Comparison of ENCODE assay signal across 1 cellular context in genomic region chr11:66328307-66329144, GRCh38.
TF ChIP-seq lines count a peak whose summit lies in the region.

No MANE protein-coding gene starts in this region.

TF ChIP-seq in HepG2, 621 proteins besides CTCF, POLR2A, EP300 and RAD21 (continued from another document and continues in another):
- TF ChIP-seq ZNF646 (CRISPR knock-in tag; IDR thresholded peaks at IDR 0.05) (peak; percentile 15; the same call in 1 of the 2 replicates), SMAD1 (CRISPR knock-in tag; IDR thresholded peaks at IDR 0.05; ENCODE audit: borderline replicate concordance, low read depth) (no peak), PATZ1 (CRISPR knock-in tag; IDR thresholded peaks at IDR 0.05) (peak; percentile 63), TBL1XR1 (IDR thresholded peaks at IDR 0.05; ENCODE audit: borderline replicate concordance, low read length, partially characterized antibody) (no peak), CEBPZ (IDR thresholded peaks at IDR 0.05; ENCODE audit: low read length) (no peak), ZFP91 (CRISPR knock-in tag; IDR thresholded peaks at IDR 0.05; ENCODE audit: borderline replicate concordance) (peak; percentile 92), TRAFD1 (CRISPR knock-in tag; IDR thresholded peaks at IDR 0.05; ENCODE audit: borderline replicate concordance) (0 out of 2 replicates have a peak, but pooled peaks have one; percentile 32), DRAP1 (CRISPR knock-in tag; IDR thresholded peaks at IDR 0.05) (peak; percentile 15; the same call in 1 of the 2 replicates), FOXP4 (CRISPR knock-in tag; IDR thresholded peaks at IDR 0.05) (peak; percentile 74), E2F1 (CRISPR knock-in tag; IDR thresholded peaks at IDR 0.05) (no peak), TFDP1 (CRISPR knock-in tag; IDR thresholded peaks at IDR 0.05; ENCODE audit: borderline replicate concordance) (peak; percentile 94; the same call in 1 of the 2 replicates), ZNF205 (CRISPR knock-in tag; IDR thresholded peaks at IDR 0.05) (peak; percentile 53; the same call in 1 of the 2 replicates), GPN1 (CRISPR knock-in tag; IDR thresholded peaks at IDR 0.05; ENCODE audit: borderline replicate concordance) (no peak), ZNF160 (CRISPR knock-in tag; IDR thresholded peaks at IDR 0.05) (no peak), SOX13 (IDR thresholded peaks at IDR 0.05) (no peak), SOX13 (CRISPR knock-in tag; conservative IDR thresholded peaks at IDR 0.05 in 1 of 2, IDR thresholded peaks at IDR 0.05 in 1 of 2) (peak in 1 of 2 experiments; percentile 71; a peak in 2 of 4 replicates), KAT2B (IDR thresholded peaks at IDR 0.05; ENCODE audit: borderline replicate concordance, low read depth, low read length) (no peak), FOXM1 (CRISPR knock-in tag; IDR thresholded peaks at IDR 0.05) (no peak), CBFB (CRISPR knock-in tag; IDR thresholded peaks at IDR 0.05) (peak; percentile 83; the same call in 1 of the 2 replicates), ZNF619 (CRISPR knock-in tag; IDR thresholded peaks at IDR 0.05) (no peak), ELK4 (CRISPR knock-in tag; IDR thresholded peaks at IDR 0.05; ENCODE audit: borderline replicate concordance) (no peak), ZFP41 (CRISPR knock-in tag; IDR thresholded peaks at IDR 0.05; ENCODE audit: borderline replicate concordance) (0 out of 2 replicates have a peak, but pooled peaks have one; percentile 75), ZNF572 (CRISPR knock-in tag; IDR thresholded peaks at IDR 0.05) (0 out of 2 replicates have a peak, but pooled peaks have one; percentile 91), ZNF337 (CRISPR knock-in tag; IDR thresholded peaks at IDR 0.05; ENCODE audit: borderline replicate concordance, low read depth) (no peak), ZBTB49 (CRISPR knock-in tag; IDR thresholded peaks at IDR 0.05; ENCODE audit: borderline replicate concordance) (no peak), KLF9 (CRISPR knock-in tag; IDR thresholded peaks at IDR 0.05; ENCODE audit: low read depth) (no peak), THYN1 (CRISPR knock-in tag; IDR thresholded peaks at IDR 0.05; ENCODE audit: borderline replicate concordance, low read depth) (no peak)
